Comparison of ENCODE assay signal across 18 cellular contexts in the genomic region with DNA sequence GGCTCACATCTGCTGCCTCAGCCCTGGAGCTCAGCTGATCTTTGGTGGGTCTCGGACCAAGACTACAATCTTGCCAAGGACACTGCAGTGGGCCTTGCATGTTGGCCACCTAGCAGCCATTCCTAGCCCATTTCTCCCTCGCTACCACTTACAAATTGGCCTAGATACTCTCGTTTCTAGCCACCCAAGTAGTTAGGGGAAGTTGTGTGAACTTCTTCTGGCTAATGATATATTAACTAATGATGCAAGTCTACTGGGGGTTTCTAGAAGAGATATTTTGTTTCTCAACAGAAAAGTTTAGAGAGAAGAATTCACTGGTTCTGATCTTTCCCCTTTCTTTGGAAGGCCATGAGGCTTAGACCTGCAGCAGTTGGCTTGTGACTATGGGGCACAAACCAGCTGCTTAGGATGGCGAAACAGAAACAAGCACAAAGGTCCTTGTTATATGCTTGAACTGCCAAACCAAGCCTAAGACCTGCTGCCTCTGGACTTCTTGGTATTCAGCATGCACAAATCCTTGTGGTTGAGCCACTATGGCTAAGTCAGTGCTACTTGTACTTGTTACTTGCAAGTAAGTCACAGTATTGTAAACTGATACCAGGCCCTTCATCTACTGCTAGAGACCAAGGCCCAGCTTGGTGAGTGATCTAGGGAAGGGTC. TPM values are rescaled to one million over a fixed set of nuclear protein-coding genes. Genes with fewer than 3 reads are reported as not detected.
A peak's percentile ranks its signal among the peaks of the same experiment; 100 is the strongest.
DNase-seq lines count a peak whose midpoint lies in the region; ATAC-seq, FAIRE-seq and TF ChIP-seq lines count a peak whose summit lies in the region.
"Had no signal": no experiment of that assay in that cellular context is flagged by ENCODE, and none has a peak within 500 bp of the region (broad histone marks: within the 10 kb centered on the region; RNA-seq: fewer than 3 reads in every experiment).

No MANE protein-coding gene starts in this region.

- H3K4me3 ChIP-seq in GM12878, result no peak overlapping the region
- H3K4me3 ChIP-seq: BLaER1 treated with 17β-estradiol and CSF1 and Interleukin-3, amounts not matched to agents 10 nM and 100 nM had no signal

- H3K9me3 ChIP-seq in GM12878 (replicated peaks; ENCODE audit: control insufficient read depth, insufficient read depth, low read length), result no peaks in the 10 kb centered on the region
- H3K9me3 ChIP-seq: BLaER1 treated with 17β-estradiol and CSF1 and Interleukin-3, amounts not matched to agents 10 nM and 100 nM had no signal

- H3K9ac ChIP-seq in GM12878 (ENCODE audit: control insufficient read depth, insufficient read depth, low read length), result no peak overlapping the region
- H3K9ac ChIP-seq: BLaER1 treated with 17β-estradiol and CSF1 and Interleukin-3, amounts not matched to agents 10 nM and 100 nM had no signal

- no TSS peak for BruUV-seq in GM12878 (replicated peaks; lab: Mats Ljungman, UMichigan)

- FAIRE-seq in GM18507 (lab: Jason Lieb, UNC) (peak; percentile 78), GM19239 (lab: Jason Lieb, UNC) (no peak), GM12878 (lab: Jason Lieb, UNC) (no peak)
- FAIRE-seq: GM12891 had no signal

- TF ChIP-seq EP300 in GM12878 (IDR thresholded peaks at IDR 0.05; ENCODE audit: borderline replicate concordance in 1 of 2, control insufficient read depth in 1 of 2, low read depth in 2 of 2, low read length in 2 of 2), result no peak

- intact Hi-C loops in GM12878 (cut with micrococcal nuclease; ENCODE audit: unreplicated experiment), result no loop called here

- ATAC-seq in HG03342 (IDR thresholded peaks at IDR 0.05; ENCODE audit: unreplicated experiment) (peak; percentile 55), GM12878 (peak; percentile 74), GM19328 (IDR thresholded peaks at IDR 0.05; ENCODE audit: unreplicated experiment) (no peak), GM21529 (IDR thresholded peaks at IDR 0.05; ENCODE audit: unreplicated experiment) (no peak)
- ATAC-seq: PC-3 had no signal

- SMC1A ChIA-PET in GM12878 (lab: Charles Lee; ENCODE audit: uncharacterized antibody, unreplicated experiment), result interaction anchor here (1.4 to 1.8 kb wide), 4 partner anchors 62 to 85 kb away, joined by 3 to 6 read pairs (median 4); no protein-coding TSS in a partner anchor

- H2AFZ ChIP-seq in GM12878 (ENCODE audit: control insufficient read depth, low read depth, low read length), result no peak overlapping the region

- no peak overlapping the region for H3K27ac ChIP-seq in GM12878 (ENCODE audit: control insufficient read depth, insufficient read depth)
- H3K27ac ChIP-seq: BLaER1 treated with 17β-estradiol and CSF1 and Interleukin-3, amounts not matched to agents 10 nM and 100 nM had no signal

- no peaks in the 10 kb centered on the region for H3K79me2 ChIP-seq in GM12878 (ENCODE audit: control insufficient read depth, insufficient read depth, low read length)

- no peak for DNase-seq in GM18507 (ENCODE audit: extremely low spot score, insufficient read length, low read depth)
- DNase-seq in GM19239 (ENCODE audit: insufficient read length, low spot score), result peak; percentile 27
- no peak for DNase-seq in GM12878 (ENCODE audit: low read depth, low spot score)
- no peak for DNase-seq in globus pallidus (ENCODE audit: low spot score)
- DNase-seq: 8988T; CD4-positive, alpha-beta memory T cell; DND-41; NCI-H1694; NCI-H2081 treated with DMSO at 0.1 percent for 48 hours; NCI-H446; NCI-H526; PC-3; Right ventricle myocardium superior had no signal

- no peaks in the 10 kb centered on the region for H3K4me1 ChIP-seq in GM12878 (ENCODE audit: control insufficient read depth, insufficient read depth, low read length)

- no peak overlapping the region for H3K4me2 ChIP-seq in GM12878 (ENCODE audit: control insufficient read depth, insufficient read depth)
- H3K4me2 ChIP-seq: BLaER1 treated with 17β-estradiol and CSF1 and Interleukin-3, amounts not matched to agents 10 nM and 100 nM had no signal

- TF ChIP-seq POLR2A in GM12878 (IDR thresholded peaks at IDR 0.05; ENCODE audit: low read depth, low read length), result no peak

- RAD21 ChIA-PET in GM12878 (lab: Charles Lee; ENCODE audit: unreplicated experiment), result interaction anchor here (0.6 to 1.3 kb wide), 2 partner anchors 31 to 37 kb away, joined by 3 read pairs; a partner anchor contains a TSS

- TF ChIP-seq CTCF in GM12878 (IDR thresholded peaks at IDR 0.05 in 2 of 3, conservative IDR thresholded peaks at IDR 0.05 in 1 of 3; ENCODE audit: control insufficient read depth in 2 of 3, extremely low read depth in 1 of 3, insufficient read depth in 1 of 3, low read depth in 3 of 3, low read length in 3 of 3), result no peak

- CTCF ChIA-PET in GM12878 (lab: Yijun Ruan, JAX), result interaction anchor here (0.6 to 2.0 kb wide), 4 partner anchors 60 to 321 kb away, joined by 3 to 5 read pairs (median 4); no protein-coding TSS in a partner anchor

- H4K20me1 ChIP-seq in GM12878 (ENCODE audit: control insufficient read depth, insufficient read depth), result no peaks in the 10 kb centered on the region
- H4K20me1 ChIP-seq: BLaER1 treated with 17β-estradiol and CSF1 and Interleukin-3, amounts not matched to agents 10 nM and 100 nM had no signal

- H3K36me3 ChIP-seq in GM12878 (ENCODE audit: control insufficient read depth in 2 of 2, insufficient read depth in 2 of 2, low read length in 1 of 2), result no peaks in the 10 kb centered on the region
- H3K36me3 ChIP-seq: BLaER1 treated with 17β-estradiol and CSF1 and Interleukin-3, amounts not matched to agents 10 nM and 100 nM had no signal

- in situ Hi-C loops in GM12878 (cut with MboI), result no loop called here

- POLR2A ChIA-PET in GM12878 (lab: Charles Lee), result no interaction called here

- 30% methylated on average over 4 of the region's 4 CpGs for WGBS in GM12878 (ENCODE audit: insufficient coverage, insufficient replicate concordance, low lambda C conversion rate, missing lambda C conversion rate)

- no peaks in the 10 kb centered on the region for H3K27me3 ChIP-seq in GM12878 (replicated peaks in 1 of 2; ENCODE audit: control insufficient read depth in 2 of 2, insufficient read depth in 2 of 2, low read length in 1 of 2)
- H3K27me3 ChIP-seq: BLaER1 treated with 17β-estradiol and CSF1 and Interleukin-3, amounts not matched to agents 10 nM and 100 nM had no signal

- TF ChIP-seq RAD21 in GM12878 (IDR thresholded peaks at IDR 0.05; ENCODE audit: insufficient read depth, low read depth, low read length), result no peak

TF ChIP-seq in GM12878, 131 proteins besides CTCF, POLR2A, EP300 and RAD21:
- TF ChIP-seq MTA2 (IDR thresholded peaks at IDR 0.05; ENCODE audit: low read depth), result peak; percentile 37; the same call in 1 of the 2 replicates
- TF ChIP-seq SIX5 (IDR thresholded peaks at IDR 0.05; ENCODE audit: low read depth, low read length, severe bottlenecking), result no peak
- TF ChIP-seq, protein P1, sequence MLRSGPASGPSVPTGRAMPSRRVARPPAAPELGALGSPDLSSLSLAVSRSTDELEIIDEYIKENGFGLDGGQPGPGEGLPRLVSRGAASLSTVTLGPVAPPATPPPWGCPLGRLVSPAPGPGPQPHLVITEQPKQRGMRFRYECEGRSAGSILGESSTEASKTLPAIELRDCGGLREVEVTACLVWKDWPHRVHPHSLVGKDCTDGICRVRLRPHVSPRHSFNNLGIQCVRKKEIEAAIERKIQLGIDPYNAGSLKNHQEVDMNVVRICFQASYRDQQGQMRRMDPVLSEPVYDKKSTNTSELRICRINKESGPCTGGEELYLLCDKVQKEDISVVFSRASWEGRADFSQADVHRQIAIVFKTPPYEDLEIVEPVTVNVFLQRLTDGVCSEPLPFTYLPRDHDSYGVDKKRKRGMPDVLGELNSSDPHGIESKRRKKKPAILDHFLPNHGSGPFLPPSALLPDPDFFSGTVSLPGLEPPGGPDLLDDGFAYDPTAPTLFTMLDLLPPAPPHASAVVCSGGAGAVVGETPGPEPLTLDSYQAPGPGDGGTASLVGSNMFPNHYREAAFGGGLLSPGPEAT (IDR thresholded peaks at IDR 0.05; ENCODE audit: low read depth), result peak; percentile 26; the same call in 1 of the 2 replicates

RNA-seq across cellular contexts. Expression of a gene that starts 30.5 kb away (rescaled TPM):
- total RNA-seq in GM12878 (2013; cell fraction: nucleolus; rRNA removed), result 1,448 and 1,558 TPM in 2 replicates
- total RNA-seq in GM12878 (2014; rRNA removed), result 31.7 and 32.9 TPM in 2 replicates
- total RNA-seq in GM12878 (2014; rRNA removed; fragmentation: Illumina TruSeq; extraction: Trizol), result 27.6 and 30.4 TPM in 2 replicates
- 42.6 and 50.9 TPM in 2 replicates for total RNA-seq in GM12878 (2021)
- polyA plus RNA-seq in GM12878 (2011; ENCODE audit: low read depth), result 30.7 TPM
- polyA plus RNA-seq in GM12878 (2011; rRNA removed), result 45.0 and 45.6 TPM in 2 replicates
- polyA plus RNA-seq in GM12878 (2011; cell fraction: cytosol; rRNA removed), result 25.7 and 30.3 TPM in 2 replicates
- 105 and 112 TPM in 2 replicates for polyA plus RNA-seq in GM12878 (2011; cell fraction: nucleus; rRNA removed)
- polyA plus RNA-seq in GM12878 (2012), result 29.1 and 43.6 TPM in 2 replicates
- polyA plus RNA-seq in GM12878 (2014; fragmentation: Illumina TruSeq; extraction: Trizol), result 20.4 and 24.3 TPM in 2 replicates
- 10 to 100 TPM in 1 of 2 experiments, 1 to 10 TPM in 1; 9.1 to 12.9 TPM for polyA plus RNA-seq in GM12878 (2014; fragmentation: Nextera tagmentation; extraction: Ambion mirVana)
- polyA plus RNA-seq in GM12878 (2014; rRNA removed), result 16.6 and 22.5 TPM in 2 replicates
- 10 to 100 TPM; 20.8 to 26.3 TPM for polyA plus RNA-seq in GM12878 (2016; fragmentation: Nextera tagmentation; extraction: Ambion mirVana)
- polyA minus RNA-seq in GM12878 (2011; rRNA and poly(A)+ RNA removed), result 93.9 and 121 TPM in 2 replicates
- polyA minus RNA-seq in GM12878 (2011; cell fraction: cytosol; rRNA and poly(A)+ RNA removed), result 19.6 and 22.5 TPM in 2 replicates
- 154 and 176 TPM in 2 replicates for polyA minus RNA-seq in GM12878 (2011; cell fraction: nucleus; rRNA and poly(A)+ RNA removed)

Comparison
In these comparisons a context has a peak if more than half of its experiments do, and no peak if none do; other contexts are left out.
1. ATAC-seq: peak in HG03342 (single experiment) and GM12878 (single experiment); none in GM19328 (single experiment) and GM21529 (single experiment).